Comparison of ENCODE assay signal across 8 cellular contexts in the genomic region with DNA sequence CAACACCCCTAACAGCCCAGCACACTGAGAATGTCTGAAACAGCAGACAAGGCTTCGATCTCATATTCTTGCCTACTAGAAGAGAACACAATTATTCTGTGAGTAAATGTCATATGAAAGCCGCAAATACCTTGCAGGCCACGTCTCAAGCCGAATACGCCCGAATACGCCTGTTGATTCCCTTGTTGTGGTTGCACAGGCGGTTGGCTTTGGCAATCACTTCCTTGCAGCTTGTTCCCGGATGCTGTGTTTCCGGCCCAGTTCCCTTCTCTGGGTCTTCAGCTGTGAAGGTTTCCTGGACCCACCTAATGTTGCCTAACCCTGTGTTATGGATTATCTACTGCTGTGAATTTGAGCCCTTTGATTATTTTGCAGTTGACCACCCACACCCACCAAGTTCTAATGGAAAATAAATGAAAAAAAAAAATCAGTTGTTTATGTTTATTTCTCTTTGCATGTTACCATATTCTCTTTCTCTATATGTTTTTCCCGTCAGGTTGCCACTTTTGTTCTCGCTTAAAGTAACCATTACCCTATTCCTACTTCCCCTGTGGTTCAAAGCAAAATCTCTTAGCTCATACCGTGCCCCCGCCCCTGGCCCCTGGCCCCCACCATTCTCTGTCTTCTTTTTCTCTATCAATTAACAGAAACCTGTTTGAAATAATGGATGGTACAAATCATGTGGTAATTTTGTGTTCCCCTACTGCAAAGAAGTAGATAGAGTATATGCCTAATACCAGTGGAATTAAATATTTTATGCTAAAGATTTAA.
DNase-seq lines count a peak whose midpoint lies in the region; ATAC-seq lines count a peak whose summit lies in the region.

No MANE protein-coding gene starts in this region.

- intact Hi-C loops in cardiac septum (cut with DNase I) = no loop called here

- peak; percentile 65 for ATAC-seq in HG03196 (IDR thresholded peaks at IDR 0.05; ENCODE audit: unreplicated experiment)
- no peak for ATAC-seq in HG03095 (IDR thresholded peaks at IDR 0.05; ENCODE audit: unreplicated experiment)
- ATAC-seq in GM21786 (IDR thresholded peaks at IDR 0.05; ENCODE audit: unreplicated experiment) = no peak

- peak; percentile 9 to 15 for DNase-seq in activated CD4-positive, alpha-beta T cell treated with anti-CD3 and anti-CD28 coated beads, Interleukin-2, amount 50 U/mL, for 4 hours
- DNase-seq in cardiac septum (ENCODE audit: low spot score) (peak; percentile 86), NCI-H226 (no peak), ecto neural progenitor cell (ENCODE audit: low spot score) (no peak)
- DNase-seq in stimulated activated CD8-positive, alpha-beta memory T cell treated with anti-CD3 and anti-CD28 coated beads, Interleukin-7, amount 100 ng/mL, for 24 hours (ENCODE audit: low read depth) = peak; percentile 2

Comparison
In these comparisons a context has a peak if more than half of its experiments do, and no peak if none do; other contexts are left out.
1. DNase-seq: peak in activated CD4-positive, alpha-beta T cell treated with anti-CD3 and anti-CD28 coated beads, Interleukin-2, amount 50 U/mL, for 4 hours (2 of 2), cardiac septum (single experiment) and stimulated activated CD8-positive, alpha-beta memory T cell treated with anti-CD3 and anti-CD28 coated beads, Interleukin-7, amount 100 ng/mL, for 24 hours (single experiment); none in NCI-H226 (single experiment) and ecto neural progenitor cell (single experiment).